In genomic region chr22:25751174-25751581, GRCh38 we compare ENCODE assay signal across 1 cellular context.
TF ChIP-seq lines count a peak whose summit lies in the region.

No MANE protein-coding gene starts in this region.

TF ChIP-seq in K562, 482 proteins besides CTCF, POLR2A, EP300 and RAD21 (continued from another document):
- TF ChIP-seq, protein P1, sequence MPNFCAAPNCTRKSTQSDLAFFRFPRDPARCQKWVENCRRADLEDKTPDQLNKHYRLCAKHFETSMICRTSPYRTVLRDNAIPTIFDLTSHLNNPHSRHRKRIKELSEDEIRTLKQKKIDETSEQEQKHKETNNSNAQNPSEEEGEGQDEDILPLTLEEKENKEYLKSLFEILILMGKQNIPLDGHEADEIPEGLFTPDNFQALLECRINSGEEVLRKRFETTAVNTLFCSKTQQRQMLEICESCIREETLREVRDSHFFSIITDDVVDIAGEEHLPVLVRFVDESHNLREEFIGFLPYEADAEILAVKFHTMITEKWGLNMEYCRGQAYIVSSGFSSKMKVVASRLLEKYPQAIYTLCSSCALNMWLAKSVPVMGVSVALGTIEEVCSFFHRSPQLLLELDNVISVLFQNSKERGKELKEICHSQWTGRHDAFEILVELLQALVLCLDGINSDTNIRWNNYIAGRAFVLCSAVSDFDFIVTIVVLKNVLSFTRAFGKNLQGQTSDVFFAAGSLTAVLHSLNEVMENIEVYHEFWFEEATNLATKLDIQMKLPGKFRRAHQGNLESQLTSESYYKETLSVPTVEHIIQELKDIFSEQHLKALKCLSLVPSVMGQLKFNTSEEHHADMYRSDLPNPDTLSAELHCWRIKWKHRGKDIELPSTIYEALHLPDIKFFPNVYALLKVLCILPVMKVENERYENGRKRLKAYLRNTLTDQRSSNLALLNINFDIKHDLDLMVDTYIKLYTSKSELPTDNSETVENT (CRISPR knock-in tag; IDR thresholded peaks at IDR 0.05) = no peak
- TF ChIP-seq DNMT1 (IDR thresholded peaks at IDR 0.05) (no peak), CBX2 (IDR thresholded peaks at IDR 0.05; ENCODE audit: insufficient read depth, low read length, poor library complexity, severe bottlenecking) (no peak), FOXJ2 (tag; IDR thresholded peaks at IDR 0.05) (no peak), TAL1 (IDR thresholded peaks at IDR 0.05) (peak; percentile 27; the same call in 1 of the 2 replicates), DDX20 (tag; IDR thresholded peaks at IDR 0.05; ENCODE audit: low read depth) (no peak), POLR3A (IDR thresholded peaks at IDR 0.05; ENCODE audit: borderline replicate concordance, extremely low read depth, insufficient read depth, insufficient read length) (no peak), ZNF561 (CRISPR knock-in tag; conservative IDR thresholded peaks at IDR 0.05) (no peak), RBM15 (IDR thresholded peaks at IDR 0.05; ENCODE audit: insufficient read depth, low read length) (no peak), ETV1 (tag; conservative IDR thresholded peaks at IDR 0.05; ENCODE audit: low read depth) (no peak), PHF20 (IDR thresholded peaks at IDR 0.05; ENCODE audit: partially characterized antibody) (no peak), KDM1A (IDR thresholded peaks at IDR 0.05) (peak; percentile 95 to 96), HDAC2 (IDR thresholded peaks at IDR 0.05) (peak; percentile 40; the same call in 1 of the 2 replicates), CBFA2T3 (IDR thresholded peaks at IDR 0.05) (peak; percentile 66), MCM2 (IDR thresholded peaks at IDR 0.05; ENCODE audit: low read depth) (no peak)
- TF ChIP-seq, protein P2, sequence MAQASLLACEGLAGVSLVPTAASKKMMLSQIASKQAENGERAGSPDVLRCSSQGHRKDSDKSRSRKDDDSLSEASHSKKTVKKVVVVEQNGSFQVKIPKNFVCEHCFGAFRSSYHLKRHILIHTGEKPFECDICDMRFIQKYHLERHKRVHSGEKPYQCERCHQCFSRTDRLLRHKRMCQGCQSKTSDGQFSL (CRISPR knock-in tag; IDR thresholded peaks at IDR 0.05) = no peak
- TF ChIP-seq, protein P2 (tag; IDR thresholded peaks at IDR 0.05) = no peak
